Comparison of ENCODE assay signal across 1 cellular context in genomic region chr2:23505218-23505983, GRCh38.
TF ChIP-seq lines count a peak whose summit lies in the region.

No MANE protein-coding gene starts in this region.

TF ChIP-seq in GM23338, 12 proteins besides CTCF, POLR2A, EP300 and RAD21 (continued from another document):
- TF ChIP-seq ZNF462 (CRISPR knock-in tag; IDR thresholded peaks at IDR 0.05) (no peak), CREB1 (CRISPR knock-in tag; IDR thresholded peaks at IDR 0.05; ENCODE audit: low read depth) (no peak), STAT1 (IDR thresholded peaks at IDR 0.05; ENCODE audit: unreplicated experiment) (no peak)
TF ChIP-seq in GM23338: peak in this region for 0.
